In genomic region chr4:4818440-4819212, GRCh38 we compare ENCODE assay signal across 20 cellular contexts. TPM values are rescaled to one million over a fixed set of nuclear protein-coding genes. Genes with fewer than 3 reads are reported as not detected.
"Had no signal": no experiment of that assay in that cellular context is flagged by ENCODE, and none has a peak within 500 bp of the region (broad histone marks: within the 10 kb centered on the region; RNA-seq: fewer than 3 reads in every experiment).

No MANE protein-coding gene starts in this region.

- H3K4me1 ChIP-seq: testis, upper lobe of right lung had no signal

- H3K27ac Mint-ChIP-seq: activated B cell treated with CpG ODN at 0.5 μM for 24 hours; activated CD8-positive, alpha-beta T cell treated with anti-CD3 and anti-CD28 coated beads for 36 hours; activated naive CD8-positive, alpha-beta T cell treated with anti-CD3 and anti-CD28 coated beads for 36 hours; activated T-helper 17 cell treated with anti-CD3 and anti-CD28 coated beads, Interleukin-2, amount 50 U/mL, for 72 hours; naive thymus-derived CD4-positive, alpha-beta T cell; stimulated activated effector memory CD8-positive, alpha-beta T cell treated with anti-CD3 and anti-CD28 coated beads, Interleukin-12 subunit alpha, Interleukin-12 subunit beta, amount 100 ng/mL, for 72 hours had no signal

- H3K4me3 ChIP-seq: cardiac muscle cell, ovary, smooth muscle cell, testis, upper lobe of right lung had no signal

- H3K4me3 Mint-ChIP-seq: activated B cell treated with CpG ODN at 0.5 μM for 24 hours; activated CD8-positive, alpha-beta T cell treated with anti-CD3 and anti-CD28 coated beads for 36 hours; activated naive CD8-positive, alpha-beta T cell treated with anti-CD3 and anti-CD28 coated beads for 36 hours; activated T-helper 17 cell treated with anti-CD3 and anti-CD28 coated beads, Interleukin-2, amount 50 U/mL, for 72 hours; naive thymus-derived CD4-positive, alpha-beta T cell; stimulated activated effector memory CD8-positive, alpha-beta T cell treated with anti-CD3 and anti-CD28 coated beads, Interleukin-12 subunit alpha, Interleukin-12 subunit beta, amount 100 ng/mL, for 72 hours had no signal

- DNase-seq: activated B cell treated with CpG ODN at 0.5 μM for 24 hours; activated CD4-positive, alpha-beta T cell treated with anti-CD3 and anti-CD28 coated beads for 4 hours; activated CD8-positive, alpha-beta T cell treated with anti-CD3 and anti-CD28 coated beads for 36 hours; activated naive CD4-positive, alpha-beta T cell; activated naive CD8-positive, alpha-beta T cell treated with anti-CD3 and anti-CD28 coated beads for 36 hours; activated T-cell treated with anti-CD3 and anti-CD28 coated beads, Interleukin-2, amount 50 U/mL, for 1 hour; amniotic stem cell; kidney glomerular epithelial cell; mesendoderm; naive thymus-derived CD4-positive, alpha-beta T cell; ovary; stimulated activated CD4-positive, alpha-beta T cell treated with anti-CD3 and anti-CD28 coated beads, Interleukin-4, amount 100 ng/mL, for 24 hours; testis; upper lobe of right lung had no signal

- H3K4me1 Mint-ChIP-seq: activated B cell treated with CpG ODN at 0.5 μM for 24 hours; activated naive CD8-positive, alpha-beta T cell treated with anti-CD3 and anti-CD28 coated beads for 36 hours; activated T-helper 17 cell treated with anti-CD3 and anti-CD28 coated beads, Interleukin-2, amount 50 U/mL, for 72 hours; naive thymus-derived CD4-positive, alpha-beta T cell; stimulated activated effector memory CD8-positive, alpha-beta T cell treated with anti-CD3 and anti-CD28 coated beads, Interleukin-12 subunit alpha, Interleukin-12 subunit beta, amount 100 ng/mL, for 72 hours had no signal

- H3K36me3 ChIP-seq: cardiac muscle cell, ovary, upper lobe of right lung had no signal

- H3K27ac ChIP-seq: cardiac muscle cell, epithelial cell of prostate, ovary, testis, upper lobe of right lung had no signal

- H3K9me3 ChIP-seq: testis, upper lobe of right lung had no signal

- H3K27me3 ChIP-seq: cardiac muscle cell, ovary, testis, upper lobe of right lung had no signal

- H3K36me3 Mint-ChIP-seq: activated naive CD8-positive, alpha-beta T cell treated with anti-CD3 and anti-CD28 coated beads for 36 hours; stimulated activated effector memory CD8-positive, alpha-beta T cell treated with anti-CD3 and anti-CD28 coated beads, Interleukin-12 subunit alpha, Interleukin-12 subunit beta, amount 100 ng/mL, for 72 hours had no signal

- ATAC-seq: activated CD8-positive, alpha-beta T cell treated with anti-CD3 and anti-CD28 coated beads for 36 hours; activated T-helper 17 cell treated with anti-CD3 and anti-CD28 coated beads, Interleukin-2, amount 50 U/mL, for 72 hours; naive thymus-derived CD4-positive, alpha-beta T cell; sciatic nerve; stimulated activated effector memory CD8-positive, alpha-beta T cell treated with anti-CD3 and anti-CD28 coated beads, Interleukin-12 subunit alpha, Interleukin-12 subunit beta, amount 100 ng/mL, for 72 hours; upper lobe of right lung had no signal

- H3K4me2 ChIP-seq: smooth muscle cell had no signal

RNA-seq across cellular contexts. Expression of gene MSX1, which starts 40.8 kb away (rescaled TPM):
- total RNA-seq: activated B cell treated with CpG ODN at 0.5 μM for 24 hours; activated T-helper 17 cell treated with anti-CD3 and anti-CD28 coated beads, Interleukin-2, amount 50 U/mL, for 72 hours; naive thymus-derived CD4-positive, alpha-beta T cell had no signal
- polyA plus RNA-seq: naive thymus-derived CD4-positive, alpha-beta T cell had no signal
